21 cellular contexts compared by ENCODE assay signal in genomic region chrX:101655540-101655939, GRCh38. TPM values are rescaled to one million over a fixed set of nuclear protein-coding genes. Genes with fewer than 3 reads are reported as not detected.
DNase-seq lines count a peak whose midpoint lies in the region; ATAC-seq, FAIRE-seq and TF ChIP-seq lines count a peak whose summit lies in the region.
"Had no signal": no experiment of that assay in that cellular context is flagged by ENCODE, and none has a peak within 500 bp of the region (broad histone marks: within the 10 kb centered on the region; RNA-seq: fewer than 3 reads in every experiment).

No MANE protein-coding gene starts in this region.

- no peak for TF ChIP-seq CTCF in lower leg skin (IDR thresholded peaks at IDR 0.05)

- peaks cover 18% of the 10 kb centered on the region for H3K4me1 Mint-ChIP-seq in activated CD4-positive, alpha-beta T cell treated with anti-CD3 and anti-CD28 coated beads, Interleukin-2, amount 10 ng/mL, durations not matched to agents 24 days and 14 days
- peaks cover 17% of the 10 kb centered on the region for H3K4me1 Mint-ChIP-seq in activated naive CD8-positive, alpha-beta T cell (ENCODE audit: low read depth)
- peaks cover 1 to 18% (median 10%) of the 10 kb centered on the region in 4 donors for H3K4me1 Mint-ChIP-seq in naive thymus-derived CD8-positive, alpha-beta T cell

- no peak for DNase-seq in activated CD4-positive, alpha-beta T cell treated with anti-CD3 and anti-CD28 coated beads, Interleukin-2, amount 10 ng/mL, durations not matched to agents 24 days and 14 days
- no peak for DNase-seq in activated CD4-positive, alpha-beta T cell treated with anti-CD3 and anti-CD28 coated beads, Interleukin-2, amount 50 U/mL, for 48 hours
- DNase-seq in GM18507 (ENCODE audit: extremely low spot score, insufficient read length, low read depth) (no peak), HPDE6-E6E7 (ENCODE audit: extremely low spot score) (no peak), lower leg skin (ENCODE audit: low spot score in 2 of 2) (no peak), DMS153 (lab: John Stamatoyannopoulos, UW) (no peak)
- DNase-seq in naive thymus-derived CD8-positive, alpha-beta T cell, result no peak
- DNase-seq: activated CD4-positive, alpha-beta T cell treated with anti-CD3 and anti-CD28 coated beads for 4 hours; foreskin melanocyte; GF-D8; kidney glomerular epithelial cell; mesendoderm; NCI-H1930; NCI-H446 treated with DMSO at 0.1 percent for 48 hours; nephron progenitor cell; stimulated activated naive CD8-positive, alpha-beta T cell treated with anti-CD3 and anti-CD28 coated beads, Interleukin-15, amount 100 ng/mL, for 72 hours; upper lobe of left lung had no signal

- H3K4me3 Mint-ChIP-seq in activated CD4-positive, alpha-beta T cell treated with anti-CD3 and anti-CD28 coated beads, Interleukin-2, amount 10 ng/mL, durations not matched to agents 24 days and 14 days, result peak overlapping the region; percentile 43
- peak overlapping the region; percentile 56 for H3K4me3 Mint-ChIP-seq in activated naive CD8-positive, alpha-beta T cell
- H3K4me3 Mint-ChIP-seq in naive thymus-derived CD8-positive, alpha-beta T cell, result peak overlapping the region in 9 of 10 donors; percentile 16 to 74 (median 63)
- H3K4me3 Mint-ChIP-seq: nephron progenitor cell had no signal

- peaks cover 4% of the 10 kb centered on the region for H3K27me3 Mint-ChIP-seq in activated CD4-positive, alpha-beta T cell treated with anti-CD3 and anti-CD28 coated beads, Interleukin-2, amount 10 ng/mL, durations not matched to agents 24 days and 14 days
- no peaks in the 10 kb centered on the region for H3K27me3 Mint-ChIP-seq in activated naive CD8-positive, alpha-beta T cell
- no peaks in the 10 kb centered on the region for H3K27me3 Mint-ChIP-seq in naive thymus-derived CD8-positive, alpha-beta T cell
- H3K27me3 Mint-ChIP-seq: stimulated activated naive CD8-positive, alpha-beta T cell treated with anti-CD3 and anti-CD28 coated beads, Interleukin-15, amount 100 ng/mL, for 72 hours had no signal

- no peak for TF ChIP-seq POLR2A in lower leg skin (IDR thresholded peaks at IDR 0.05)

- H3K36me3 Mint-ChIP-seq in activated CD4-positive, alpha-beta T cell treated with anti-CD3 and anti-CD28 coated beads, Interleukin-2, amount 10 ng/mL, durations not matched to agents 24 days and 14 days (ENCODE audit: low read depth), result no peaks in the 10 kb centered on the region
- no peaks in the 10 kb centered on the region for H3K36me3 Mint-ChIP-seq in activated naive CD8-positive, alpha-beta T cell
- H3K36me3 Mint-ChIP-seq in naive thymus-derived CD8-positive, alpha-beta T cell, result peaks cover 0 to 3% (median 0%) of the 10 kb centered on the region in 3 donors

- intact Hi-C loops in activated CD4-positive, alpha-beta T cell treated with anti-CD3 and anti-CD28 coated beads, Interleukin-2, amount 10 ng/mL, durations not matched to agents 24 days and 14 days (cut with micrococcal nuclease), result no loop called here
- intact Hi-C loops in lower leg skin (cut with DNase I; ENCODE audit: low total_unique reads), result no loop called here

- ATAC-seq in naive thymus-derived CD8-positive, alpha-beta T cell, result peak in 1 of 2 donors; percentile 47
- ATAC-seq: A549; stimulated activated naive CD8-positive, alpha-beta T cell treated with anti-CD3 and anti-CD28 coated beads, Interleukin-15, amount 100 ng/mL, for 72 hours had no signal

- 62 to 64% methylated on average over 3 of the region's 3 CpGs for WGBS in lower leg skin, 2 donors

- H3K4me3 ChIP-seq in lower leg skin (ENCODE audit: low read depth, poor library complexity, severe bottlenecking), result no peak overlapping the region
- H3K4me3 ChIP-seq: A549, BLaER1, prostate gland, upper lobe of left lung had no signal

- H3K9me3 Mint-ChIP-seq in activated CD4-positive, alpha-beta T cell treated with anti-CD3 and anti-CD28 coated beads, Interleukin-2, amount 10 ng/mL, durations not matched to agents 24 days and 14 days, result no peaks in the 10 kb centered on the region
- no peaks in the 10 kb centered on the region for H3K9me3 Mint-ChIP-seq in activated naive CD8-positive, alpha-beta T cell (ENCODE audit: low read depth)
- no peaks in the 10 kb centered on the region for H3K9me3 Mint-ChIP-seq in naive thymus-derived CD8-positive, alpha-beta T cell
- H3K9me3 Mint-ChIP-seq: stimulated activated naive CD8-positive, alpha-beta T cell treated with anti-CD3 and anti-CD28 coated beads, Interleukin-15, amount 100 ng/mL, for 72 hours had no signal

- no peak overlapping the region for H3K27ac Mint-ChIP-seq in activated CD4-positive, alpha-beta T cell treated with anti-CD3 and anti-CD28 coated beads, Interleukin-2, amount 10 ng/mL, durations not matched to agents 24 days and 14 days
- H3K27ac Mint-ChIP-seq in activated naive CD8-positive, alpha-beta T cell, result no peak overlapping the region
- H3K27ac Mint-ChIP-seq in naive thymus-derived CD8-positive, alpha-beta T cell, result peak overlapping the region in 7 of 10 donors; percentile 8 to 80 (median 46)
- H3K27ac Mint-ChIP-seq: nephron progenitor cell; stimulated activated naive CD8-positive, alpha-beta T cell treated with anti-CD3 and anti-CD28 coated beads, Interleukin-15, amount 100 ng/mL, for 72 hours had no signal

- FAIRE-seq in GM18507 (lab: Jason Lieb, UNC), result peak; percentile 69

- POLR2A ChIA-PET in naive thymus-derived CD8-positive, alpha-beta T cell (lab: Charles Lee), result no interaction called here

RNA-seq across cellular contexts. Expression of gene ARMCX2, which starts 4.1 kb away (rescaled TPM):
- total RNA-seq in activated CD4-positive, alpha-beta T cell treated with anti-CD3 and anti-CD28 coated beads, Interleukin-2, amount 10 ng/mL, durations not matched to agents 24 days and 14 days, result 5.2 and 5.6 TPM in 2 replicates
- 10 to 100 TPM; 19.8 to 24.1 TPM for total RNA-seq in naive thymus-derived CD8-positive, alpha-beta T cell
- 1 to 10 TPM; 2.4 to 8.4 (median 6.4) TPM for polyA plus RNA-seq in naive thymus-derived CD8-positive, alpha-beta T cell
- 10 to 100 TPM in 1 of 4 donors, 1 to 10 TPM in 3; 5.4 to 14.1 (median 8.7) TPM for total RNA-seq in lower leg skin

RNA-seq across cellular contexts. Expression of gene ARMCX3, which starts 32.6 kb away (rescaled TPM):
- total RNA-seq in activated CD4-positive, alpha-beta T cell treated with anti-CD3 and anti-CD28 coated beads, Interleukin-2, amount 10 ng/mL, durations not matched to agents 24 days and 14 days, result 69.6 and 72.5 TPM in 2 replicates
- 10 to 100 TPM; 25.4 to 28.1 TPM for total RNA-seq in naive thymus-derived CD8-positive, alpha-beta T cell
- 10 to 100 TPM; 17.3 to 25.1 (median 19.8) TPM for polyA plus RNA-seq in naive thymus-derived CD8-positive, alpha-beta T cell
- total RNA-seq in lower leg skin, result 10 to 100 TPM; 14.7 to 21.5 (median 17.0) TPM

RNA-seq across cellular contexts. Expression of gene ARMCX6, which starts 37.7 kb away (rescaled TPM):
- 75.5 and 77.1 TPM in 2 replicates for total RNA-seq in activated CD4-positive, alpha-beta T cell treated with anti-CD3 and anti-CD28 coated beads, Interleukin-2, amount 10 ng/mL, durations not matched to agents 24 days and 14 days
- total RNA-seq in naive thymus-derived CD8-positive, alpha-beta T cell, result 10 to 100 TPM; 38.0 to 39.5 TPM
- 10 to 100 TPM; 38.3 to 49.7 (median 48.7) TPM for polyA plus RNA-seq in naive thymus-derived CD8-positive, alpha-beta T cell
- 10 to 100 TPM; 13.6 to 28.6 (median 17.2) TPM for total RNA-seq in lower leg skin

Comparison
In these comparisons a context has a peak if more than half of its experiments do, and no peak if none do; other contexts are left out.
1. H3K27ac Mint-ChIP-seq: peak in naive thymus-derived CD8-positive, alpha-beta T cell (7 of 10); none in activated CD4-positive, alpha-beta T cell treated with anti-CD3 and anti-CD28 coated beads, Interleukin-2, amount 10 ng/mL, durations not matched to agents 24 days and 14 days (single experiment) and activated naive CD8-positive, alpha-beta T cell (single experiment).
2. Peak in every context shown above with its lines, with median percentiles within 50 percentile points of each other: H3K4me3 Mint-ChIP-seq.